In genomic region chr1:154446292-154446691, GRCh38 we compare ENCODE assay signal across 14 cellular contexts. TPM values are rescaled to one million over a fixed set of nuclear protein-coding genes. Genes with fewer than 3 reads are reported as not detected.
DNase-seq lines count a peak whose midpoint lies in the region; ATAC-seq, FAIRE-seq and TF ChIP-seq lines count a peak whose summit lies in the region.
"Had no signal": no experiment of that assay in that cellular context is flagged by ENCODE, and none has a peak within 500 bp of the region (broad histone marks: within the 10 kb centered on the region; RNA-seq: fewer than 3 reads in every experiment).

No MANE protein-coding gene starts in this region.

- intact Hi-C loops in uterus (cut with DNase I; ENCODE audit: low total_unique reads): no loop called here

- H3K4me1 Mint-ChIP-seq in activated naive CD4-positive, alpha-beta T cell treated with anti-CD3 and anti-CD28 coated beads, Interleukin-2, amount 50 U/mL, for 24 hours: peaks cover 41% of the 10 kb centered on the region

- no peak overlapping the region for H3K4me3 ChIP-seq in brain microvascular endothelial cell (ENCODE audit: low read depth, low read length)
- no peak overlapping the region for H3K4me3 ChIP-seq in mesodermal cell (ENCODE audit: extremely low read depth, insufficient read depth, low read length, poor library complexity, severe bottlenecking)
- no peak overlapping the region for H3K4me3 ChIP-seq in uterus
- no peak overlapping the region for H3K4me3 ChIP-seq in small intestine (ENCODE audit: low read depth in 1 of 2, low read length in 2 of 2)

- TF ChIP-seq CTCF in brain microvascular endothelial cell (IDR thresholded peaks at IDR 0.05; ENCODE audit: low read depth, low read length, missing control alignments) (no peak), uterus (IDR thresholded peaks at IDR 0.05) (no peak)

- H3K27ac Mint-ChIP-seq in activated naive CD4-positive, alpha-beta T cell treated with anti-CD3 and anti-CD28 coated beads, Interleukin-2, amount 50 U/mL, for 24 hours: peak overlapping the region; percentile 55

- H3K36me3 ChIP-seq in brain microvascular endothelial cell (replicated peaks): no peaks in the 10 kb centered on the region
- H3K36me3 ChIP-seq in mesodermal cell (ENCODE audit: control insufficient read depth, insufficient read depth, low read length): no peaks in the 10 kb centered on the region
- no peaks in the 10 kb centered on the region for H3K36me3 ChIP-seq in uterus
- peaks cover 3 to 12% of the 10 kb centered on the region in 2 donors for H3K36me3 ChIP-seq in small intestine (ENCODE audit: control insufficient read depth in 2 of 2, insufficient read depth in 2 of 2, low read length in 2 of 2)

- H3K27me3 ChIP-seq in brain microvascular endothelial cell (replicated peaks) (no peaks in the 10 kb centered on the region), uterus (no peaks in the 10 kb centered on the region), small intestine (ENCODE audit: control insufficient read depth in 2 of 2, insufficient read depth in 2 of 2, low read length in 2 of 2) (no peaks in the 10 kb centered on the region)

- ATAC-seq in GM21423 (IDR thresholded peaks at IDR 0.05; ENCODE audit: unreplicated experiment): no peak
- ATAC-seq: stimulated activated naive CD8-positive, alpha-beta T cell treated with anti-CD3 and anti-CD28 coated beads, Interleukin-15, Interleukin-2, amounts not matched to agents 100 U/mL and 50 U/mL, for 24 hours had no signal

- FAIRE-seq in small intestine (lab: Jason Lieb, UNC): no peak
- FAIRE-seq: GM19239 had no signal

- no peak for TF ChIP-seq POLR2A in uterus (IDR thresholded peaks at IDR 0.05)

- 78% methylated on average over 5 to 8 of the region's 10 CpGs for WGBS in mesodermal cell (ENCODE audit: insufficient coverage in 2 of 2), 2 experiments
- WGBS in small intestine, 3 donors: 78 to 88% (median 81%) methylated on average over 10 of the region's 10 CpGs

- in situ Hi-C loops in brain microvascular endothelial cell (cut with HindIII; ENCODE audit: low pct_ligation_motif_present, low sequenced_read_pairs): no loop called here

- H3K27ac ChIP-seq in brain microvascular endothelial cell (peak overlapping the region; percentile 67), mesodermal cell (ENCODE audit: low read depth, low read length, severe bottlenecking) (peak overlapping the region; percentile 1), uterus (peak overlapping the region; percentile 63 to 82), small intestine (ENCODE audit: low read depth in 1 of 2, low read length in 1 of 2) (peak overlapping the region in 1 of 2 donors; percentile 7)

- DNase-seq in activated naive CD4-positive, alpha-beta T cell treated with Interleukin-2 at 50 U/mL for 16 hours: no peak
- DNase-seq in brain microvascular endothelial cell (peak; percentile 86), uterus (peak in 1 of 2 donors; percentile 61), SW480 (ENCODE audit: low spot score) (no peak), small intestine (no peak)
- DNase-seq: activated CD4-positive, alpha-beta T cell treated with anti-CD3 and anti-CD28 coated beads, Interleukin-2, amount 50 U/mL, for 4 hours; aorta; NCI-H446 treated with DMSO at 0.1 percent for 48 hours; stimulated activated naive CD8-positive, alpha-beta T cell treated with anti-CD3 and anti-CD28 coated beads, Interleukin-15, Interleukin-2, amounts not matched to agents 100 U/mL and 50 U/mL, for 24 hours had no signal

- H3K9me3 Mint-ChIP-seq in activated naive CD4-positive, alpha-beta T cell treated with anti-CD3 and anti-CD28 coated beads, Interleukin-2, amount 50 U/mL, for 24 hours: no peaks in the 10 kb centered on the region

- H3K9me3 ChIP-seq in mesodermal cell (ENCODE audit: control insufficient read depth, low read length): no peaks in the 10 kb centered on the region
- no peaks in the 10 kb centered on the region for H3K9me3 ChIP-seq in uterus
- H3K9me3 ChIP-seq in small intestine (ENCODE audit: control insufficient read depth, low read depth): no peaks in the 10 kb centered on the region

- H3K36me3 Mint-ChIP-seq in activated naive CD4-positive, alpha-beta T cell treated with anti-CD3 and anti-CD28 coated beads, Interleukin-2, amount 50 U/mL, for 24 hours: peaks cover 19% of the 10 kb centered on the region

- H3K27me3 Mint-ChIP-seq in activated naive CD4-positive, alpha-beta T cell treated with anti-CD3 and anti-CD28 coated beads, Interleukin-2, amount 50 U/mL, for 24 hours: no peaks in the 10 kb centered on the region

- H3K4me3 Mint-ChIP-seq in activated naive CD4-positive, alpha-beta T cell treated with anti-CD3 and anti-CD28 coated beads, Interleukin-2, amount 50 U/mL, for 24 hours: no peak overlapping the region

- H3K4me1 ChIP-seq in mesodermal cell (ENCODE audit: control insufficient read depth, insufficient read depth, low read length, poor library complexity, severe bottlenecking) (peaks cover 53% of the 10 kb centered on the region), uterus (peaks cover 0 to 6% of the 10 kb centered on the region in 2 donors), small intestine (ENCODE audit: control insufficient read depth in 2 of 2, insufficient read depth in 1 of 2, low read depth in 1 of 2, low read length in 1 of 2) (no peaks in the 10 kb centered on the region)

RNA-seq across cellular contexts. Expression of gene IL6R, which starts 41.1 kb away (rescaled TPM):
- polyA plus RNA-seq in mesodermal cell (2013, experiment 1 of 2): 2.3 TPM
- 1.8 TPM for polyA plus RNA-seq in mesodermal cell (2013, experiment 2 of 2)
- 10 to 100 TPM in 3 of 4 donors, 1 to 10 TPM in 1; 9.7 to 28.2 (median 17.1) TPM for total RNA-seq in uterus
- 10 to 100 TPM; 10.7 to 21.2 (median 11.6) TPM for polyA plus RNA-seq in small intestine

RNA-seq across cellular contexts. Expression of gene TDRD10, which starts 55.7 kb away (rescaled TPM):
- polyA plus RNA-seq in mesodermal cell (2013, experiment 1 of 2): 1.3 TPM
- 2.3 TPM for polyA plus RNA-seq in mesodermal cell (2013, experiment 2 of 2)
- total RNA-seq in uterus: 10 to 100 TPM in 2 of 4 donors, 1 to 10 TPM in 2; 1.3 to 19.7 (median 6.9) TPM
- polyA plus RNA-seq in small intestine: 1 to 10 TPM in 1 of 3 donors, under 1 TPM in 1, not detected in 1; 0.81 to 3.4 TPM
- total RNA-seq: A673 had no signal

RNA-seq across cellular contexts. Expression of gene SHE, which starts 55.9 kb away (rescaled TPM):
- polyA plus RNA-seq in mesodermal cell (2013, experiment 1 of 2): 8.4 TPM
- polyA plus RNA-seq in mesodermal cell (2013, experiment 2 of 2): 6.5 TPM
- total RNA-seq in uterus: 10 to 100 TPM; 14.6 to 44.5 (median 27.2) TPM
- 10 to 100 TPM in 1 of 3 donors, 1 to 10 TPM in 1, under 1 TPM in 1; 0.67 to 15.5 (median 2.4) TPM for polyA plus RNA-seq in small intestine
